In genomic region chr4:17558941-17559708, GRCh38 we compare ENCODE assay signal across 1 cellular context.
A peak's percentile ranks its signal among the peaks of the same experiment; 100 is the strongest.
TF ChIP-seq lines count a peak whose summit lies in the region.

No MANE protein-coding gene starts in this region.

TF ChIP-seq in HepG2, 621 proteins besides CTCF, POLR2A, EP300 and RAD21 (continued from another document and continues in another):
- no peak for TF ChIP-seq GMEB2 (CRISPR knock-in tag; IDR thresholded peaks at IDR 0.05; ENCODE audit: low read depth)
- peak; percentile 80; the same call in 1 of the 2 replicates for TF ChIP-seq GATA4 (IDR thresholded peaks at IDR 0.05; ENCODE audit: borderline replicate concordance, low read depth)
- no peak; the same call in 1 of the 2 replicates for TF ChIP-seq MED13 (CRISPR knock-in tag; IDR thresholded peaks at IDR 0.05)
- TF ChIP-seq ZNF569 (CRISPR knock-in tag; IDR thresholded peaks at IDR 0.05; ENCODE audit: borderline replicate concordance): no peak
- no peak for TF ChIP-seq CEBPZ (IDR thresholded peaks at IDR 0.05; ENCODE audit: low read length)
- TF ChIP-seq ZNF775 (CRISPR knock-in tag; IDR thresholded peaks at IDR 0.05; ENCODE audit: borderline replicate concordance): no peak
- TF ChIP-seq ZFP36L2 (CRISPR knock-in tag; IDR thresholded peaks at IDR 0.05): no peak
- TF ChIP-seq ZNF891 (CRISPR knock-in tag; IDR thresholded peaks at IDR 0.05): no peak
- TF ChIP-seq ZFP90 (CRISPR knock-in tag; IDR thresholded peaks at IDR 0.05; ENCODE audit: borderline replicate concordance): no peak
- no peak for TF ChIP-seq RBM22 (optimal IDR thresholded peaks at IDR 0.05; ENCODE audit: low read length)
- TF ChIP-seq ZMYM2 (CRISPR knock-in tag; IDR thresholded peaks at IDR 0.05): peak; percentile 100
- TF ChIP-seq THRA (CRISPR knock-in tag; IDR thresholded peaks at IDR 0.05; ENCODE audit: borderline replicate concordance): peak; percentile 67; the same call in 1 of the 2 replicates
- TF ChIP-seq ZKSCAN5 (CRISPR knock-in tag; IDR thresholded peaks at IDR 0.05): no peak
- no peak for TF ChIP-seq SNRNP70 (IDR thresholded peaks at IDR 0.05; ENCODE audit: low read depth, low read length)
- peak; percentile 50; the same call in 1 of the 2 replicates for TF ChIP-seq MNT (IDR thresholded peaks at IDR 0.05)
- TF ChIP-seq GTF3A (CRISPR knock-in tag; conservative IDR thresholded peaks at IDR 0.05): no peak
- TF ChIP-seq ZNF552 (CRISPR knock-in tag; IDR thresholded peaks at IDR 0.05; ENCODE audit: borderline replicate concordance): no peak
- no peak for TF ChIP-seq ZNF18 (CRISPR knock-in tag; IDR thresholded peaks at IDR 0.05; ENCODE audit: insufficient replicate concordance)
- no peak for TF ChIP-seq ZNF577 (CRISPR knock-in tag; IDR thresholded peaks at IDR 0.05; ENCODE audit: borderline replicate concordance, low read depth)
- TF ChIP-seq GATAD2A (CRISPR knock-in tag; IDR thresholded peaks at IDR 0.05): peak; percentile 99
- no peak for TF ChIP-seq IKZF4 (CRISPR knock-in tag; IDR thresholded peaks at IDR 0.05; ENCODE audit: borderline replicate concordance, low read depth, not compliant biosample characterization)
- TF ChIP-seq ZNF329 (CRISPR knock-in tag; IDR thresholded peaks at IDR 0.05; ENCODE audit: low read depth): no peak
- no peak for TF ChIP-seq ZFP36L1 (CRISPR knock-in tag; IDR thresholded peaks at IDR 0.05)
- TF ChIP-seq KMT2A (CRISPR knock-in tag; IDR thresholded peaks at IDR 0.05): no peak
- TF ChIP-seq ZSCAN20 (CRISPR knock-in tag; IDR thresholded peaks at IDR 0.05; ENCODE audit: borderline replicate concordance): 0 out of 2 replicates have a peak, but pooled peaks have one; percentile 57
- TF ChIP-seq NFYC (CRISPR knock-in tag; IDR thresholded peaks at IDR 0.05): peak; percentile 11; the same call in 1 of the 2 replicates
- TF ChIP-seq FOXP4 (CRISPR knock-in tag; IDR thresholded peaks at IDR 0.05): peak; percentile 93
- TF ChIP-seq MTERF4 (CRISPR knock-in tag; IDR thresholded peaks at IDR 0.05): no peak
- TF ChIP-seq THAP9 (CRISPR knock-in tag; IDR thresholded peaks at IDR 0.05; ENCODE audit: borderline replicate concordance): no peak
- peak; percentile 24; the same call in 1 of the 2 replicates for TF ChIP-seq SP5 (CRISPR knock-in tag; IDR thresholded peaks at IDR 0.05; ENCODE audit: borderline replicate concordance, low read depth)
- TF ChIP-seq ZBTB14 (CRISPR knock-in tag; IDR thresholded peaks at IDR 0.05): no peak
- no peak for TF ChIP-seq THAP8 (CRISPR knock-in tag; IDR thresholded peaks at IDR 0.05; ENCODE audit: borderline replicate concordance)
- TF ChIP-seq ZNF362 (CRISPR knock-in tag; IDR thresholded peaks at IDR 0.05; ENCODE audit: borderline replicate concordance): peak; percentile 100
- peak; percentile 81; the same call in 1 of the 2 replicates for TF ChIP-seq TBX3 (IDR thresholded peaks at IDR 0.05; ENCODE audit: borderline replicate concordance)
- TF ChIP-seq HMG20A (CRISPR knock-in tag; IDR thresholded peaks at IDR 0.05; ENCODE audit: borderline replicate concordance): peak; percentile 98
- TF ChIP-seq NCOR1 (IDR thresholded peaks at IDR 0.05; ENCODE audit: borderline replicate concordance, low read length): peak; percentile 100
- TF ChIP-seq FOXA3 (CRISPR knock-in tag; IDR thresholded peaks at IDR 0.05): peak; percentile 96
